In genomic region chr12:118237908-118238307, GRCh38 we compare ENCODE assay signal across 11 cellular contexts.
DNase-seq lines count a peak whose midpoint lies in the region; ATAC-seq, FAIRE-seq and TF ChIP-seq lines count a peak whose summit lies in the region.
"Had no signal": no experiment of that assay in that cellular context is flagged by ENCODE, and none has a peak within 500 bp of the region (broad histone marks: within the 10 kb centered on the region; RNA-seq: fewer than 3 reads in every experiment).

No MANE protein-coding gene starts in this region.

- H4K8ac ChIP-seq in IMR-90 (ENCODE audit: low read depth in 2 of 2, low read length in 2 of 2) = no peak overlapping the region

- no peaks in the 10 kb centered on the region for H3K4me1 ChIP-seq in CD8-positive, alpha-beta T cell (ENCODE audit: insufficient read depth, low read length)
- H3K4me1 ChIP-seq in IMR-90 (ENCODE audit: control insufficient read depth, insufficient read depth, low read length) = no peaks in the 10 kb centered on the region

- no peak overlapping the region for H3K4me3 Mint-ChIP-seq in CD8-positive, alpha-beta T cell
- H3K4me3 Mint-ChIP-seq in natural killer cell treated with Interleukin-12 subunit alpha and Interleukin-12 subunit beta and Interleukin-15 and Interleukin-18, amount 100 ng/mL, for 72 hours = no peak overlapping the region
- H3K4me3 Mint-ChIP-seq: nephron progenitor cell; T-helper 1 cell treated with Interleukin-12 subunit alpha and Interleukin-12 subunit beta and Interleukin-4 antibody, amounts not matched to agents 30 μg/mL and 1 μg/mL, for 36 hours had no signal

- peaks cover 1% of the 10 kb centered on the region for H3K9me3 Mint-ChIP-seq in CD8-positive, alpha-beta T cell
- no peaks in the 10 kb centered on the region for H3K9me3 Mint-ChIP-seq in natural killer cell treated with Interleukin-12 subunit alpha and Interleukin-12 subunit beta and Interleukin-15 and Interleukin-18, amount 100 ng/mL, for 72 hours
- H3K9me3 Mint-ChIP-seq: nephron progenitor cell had no signal

- TF ChIP-seq POLR2A in IMR-90 (IDR thresholded peaks at IDR 0.05; ENCODE audit: low read depth, low read length) (no peak), GM12891 (IDR thresholded peaks at IDR 0.05; ENCODE audit: low read depth, low read length) (no peak)

- peaks cover 23% of the 10 kb centered on the region for H3K36me3 ChIP-seq in CD8-positive, alpha-beta T cell (ENCODE audit: insufficient read depth, low read length)
- H3K36me3 ChIP-seq in IMR-90 (ENCODE audit: control insufficient read depth, insufficient read depth, low read length) = peaks cover 14% of the 10 kb centered on the region
- H3K36me3 ChIP-seq in bronchial epithelial cell (ENCODE audit: control insufficient read depth, insufficient read depth, low read length) = peaks cover 2% of the 10 kb centered on the region

- no peaks in the 10 kb centered on the region for H3K9me3 ChIP-seq in CD8-positive, alpha-beta T cell (ENCODE audit: low read length)
- H3K9me3 ChIP-seq in IMR-90 (ENCODE audit: control insufficient read depth, insufficient read depth, low read length) = no peaks in the 10 kb centered on the region

- H3K4ac ChIP-seq in IMR-90 (ENCODE audit: low read depth, low read length) = no peak overlapping the region

- no peak for TF ChIP-seq CTCF in CD8-positive, alpha-beta T cell (IDR thresholded peaks at IDR 0.05)
- TF ChIP-seq CTCF in IMR-90 (conservative IDR thresholded peaks at IDR 0.05; ENCODE audit: low read depth, low read length) (no peak), bronchial epithelial cell (IDR thresholded peaks at IDR 0.05; ENCODE audit: insufficient read depth, low read length, severe bottlenecking) (no peak)

- peaks cover 61% of the 10 kb centered on the region for H3K36me3 Mint-ChIP-seq in CD8-positive, alpha-beta T cell
- H3K36me3 Mint-ChIP-seq in natural killer cell treated with Interleukin-12 subunit alpha and Interleukin-12 subunit beta and Interleukin-15 and Interleukin-18, amount 100 ng/mL, for 72 hours = peaks cover 6% of the 10 kb centered on the region

- H4K5ac ChIP-seq in IMR-90 (ENCODE audit: low read depth, low read length) = no peak overlapping the region

- TF ChIP-seq RAD21 in IMR-90 (IDR thresholded peaks at IDR 0.05; ENCODE audit: low read length) = no peak

- ATAC-seq in CD8-positive, alpha-beta T cell = no peak
- no peak for ATAC-seq in IMR-90 (ENCODE audit: low read depth)
- ATAC-seq in natural killer cell treated with Interleukin-12 subunit alpha and Interleukin-12 subunit beta and Interleukin-15 and Interleukin-18, amount 100 ng/mL, for 72 hours = no peak

- H4K91ac ChIP-seq in IMR-90 (ENCODE audit: insufficient read depth, low read depth, low read length) = no peak overlapping the region

- H3K27me3 Mint-ChIP-seq in CD8-positive, alpha-beta T cell (ENCODE audit: low read depth) = no peaks in the 10 kb centered on the region
- H3K27me3 Mint-ChIP-seq in natural killer cell treated with Interleukin-12 subunit alpha and Interleukin-12 subunit beta and Interleukin-15 and Interleukin-18, amount 100 ng/mL, for 72 hours = no peaks in the 10 kb centered on the region

- CTCF ChIA-PET in CD8-positive, alpha-beta T cell (lab: Charles Lee) = no interaction called here
- CTCF ChIA-PET in IMR-90 (lab: Yijun Ruan, JAX) = interaction anchor here (0.6 to 2.2 kb wide), 2 partner anchors 11 to 138 kb away, joined by 3 to 7 read pairs; partner anchors contain the start of gene SUDS3

- WGBS in IMR-90 (ENCODE audit: extremely low coverage in 2 of 2, insufficient read length in 1 of 2), 2 experiments = no CpG with 5 or more reads among the region's 1 CpG

- no peak overlapping the region for H3K4me3 ChIP-seq in CD8-positive, alpha-beta T cell (ENCODE audit: low read depth, low read length)
- H3K4me3 ChIP-seq in IMR-90 (ENCODE audit: insufficient read depth, low read depth, low read length) = no peak overlapping the region
- no peak overlapping the region for H3K4me3 ChIP-seq in bronchial epithelial cell (ENCODE audit: low read depth, low read length)

- no peaks in the 10 kb centered on the region for H3K9me1 ChIP-seq in IMR-90 (ENCODE audit: insufficient read depth, low read length)

- no peaks in the 10 kb centered on the region for H4K20me1 ChIP-seq in IMR-90 (ENCODE audit: insufficient read depth, low read length)

- peaks cover 0 to 4% of the 10 kb centered on the region in 2 experiments; a peak in 1 of 4 replicates for H3K79me1 ChIP-seq in IMR-90 (ENCODE audit: low read depth in 1 of 2, low read length in 2 of 2)

- no TSS peak for BruUV-seq in IMR-90 (replicated peaks; lab: Mats Ljungman, UMichigan)

- H2BK120ac ChIP-seq in IMR-90 (ENCODE audit: low read depth, low read length) = no peak overlapping the region

- H3K27ac Mint-ChIP-seq in CD8-positive, alpha-beta T cell = peak overlapping the region; percentile 80
- H3K27ac Mint-ChIP-seq in natural killer cell treated with Interleukin-12 subunit alpha and Interleukin-12 subunit beta and Interleukin-15 and Interleukin-18, amount 100 ng/mL, for 72 hours = peak overlapping the region; percentile 10 to 80
- H3K27ac Mint-ChIP-seq: nephron progenitor cell; T-helper 1 cell treated with Interleukin-12 subunit alpha and Interleukin-12 subunit beta and Interleukin-4 antibody, amounts not matched to agents 30 μg/mL and 1 μg/mL, for 36 hours had no signal

- DNase-seq in CD8-positive, alpha-beta T cell = no peak
- peak; percentile 72 for DNase-seq in IMR-90
- DNase-seq in bronchial epithelial cell (ENCODE audit: low read depth) = peak; percentile 96
- DNase-seq in natural killer cell treated with Interleukin-12 subunit alpha and Interleukin-12 subunit beta and Interleukin-15 and Interleukin-18, amount 100 ng/mL, for 72 hours (ENCODE audit: low spot score) = no peak
- DNase-seq in stimulated activated naive CD4-positive, alpha-beta T cell (lab: John Stamatoyannopoulos, UW) = no peak
- no peak for DNase-seq in DMS 273 (lab: John Stamatoyannopoulos, UW; ENCODE audit: unreplicated experiment)
- DNase-seq in NCI-H524 treated with DMSO at 0.1 percent for 48 hours (lab: John Stamatoyannopoulos, UW) = no peak
- DNase-seq in GM12891 (ENCODE audit: insufficient read length, low spot score) = no peak
- DNase-seq: nephron progenitor cell, substantia nigra had no signal

- H2AK5ac ChIP-seq in IMR-90 (ENCODE audit: low read depth, low read length) = no peak overlapping the region

- H2BK15ac ChIP-seq in IMR-90 (ENCODE audit: low read depth, low read length) = no peak overlapping the region

- H2BK5ac ChIP-seq in IMR-90 (ENCODE audit: low read depth, low read length, poor library complexity, severe bottlenecking) = peak overlapping the region; percentile 46

- intact Hi-C loops in CD8-positive, alpha-beta T cell (cut with DNase I, micrococcal nuclease) = no loop called here
- intact Hi-C loops in IMR-90 (cut with micrococcal nuclease) = loop anchor here (1.0 to 2.0 kb wide), 2 partner anchors 15 to 26 kb away; no protein-coding TSS in a partner anchor

- no peaks in the 10 kb centered on the region for H3K27me3 ChIP-seq in CD8-positive, alpha-beta T cell (ENCODE audit: insufficient read depth, low read length)
- H3K27me3 ChIP-seq in IMR-90 (ENCODE audit: control insufficient read depth, insufficient read depth, low read length) (no peaks in the 10 kb centered on the region), bronchial epithelial cell (ENCODE audit: control insufficient read depth, insufficient read depth, low read length) (no peaks in the 10 kb centered on the region)

- H3K27ac ChIP-seq in CD8-positive, alpha-beta T cell (ENCODE audit: low read depth, low read length) = no peak overlapping the region
- H3K27ac ChIP-seq in IMR-90 (ENCODE audit: insufficient read depth, low read length) = no peak overlapping the region

- peaks cover 4% of the 10 kb centered on the region for H3K4me1 Mint-ChIP-seq in CD8-positive, alpha-beta T cell (ENCODE audit: low read depth)
- peaks cover 0 to 5% of the 10 kb centered on the region in 2 donors for H3K4me1 Mint-ChIP-seq in natural killer cell treated with Interleukin-12 subunit alpha and Interleukin-12 subunit beta and Interleukin-15 and Interleukin-18, amount 100 ng/mL, for 72 hours (ENCODE audit: low read depth in 2 of 2)
- H3K4me1 Mint-ChIP-seq: nephron progenitor cell had no signal

- H3K9ac ChIP-seq in IMR-90 (ENCODE audit: low read depth, low read length) = no peak overlapping the region

- H3K18ac ChIP-seq in IMR-90 (ENCODE audit: low read depth, low read length) = no peak overlapping the region

- in situ Hi-C loops in IMR-90 (cut with MboI; ENCODE audit: low sequenced_read_pairs) = no loop called here

- dilution Hi-C loops in IMR-90 (cut with HindIII; ENCODE audit: low sequenced_read_pairs, unreplicated experiment) = no loop called here

- FAIRE-seq in bronchial epithelial cell (lab: Jason Lieb, UNC) (no peak), GM12891 (lab: Jason Lieb, UNC) (no peak)

- H2AFZ ChIP-seq in IMR-90 (replicated peaks; ENCODE audit: low read length, poor library complexity) = no peak overlapping the region

- POLR2A ChIA-PET in CD8-positive, alpha-beta T cell (lab: Charles Lee) = interaction anchor here (0.6 kb wide), 1 partner anchor 15 kb away, joined by 3 read pairs; no protein-coding TSS in a partner anchor
- POLR2A ChIA-PET in IMR-90 (lab: Charles Lee; ENCODE audit: unreplicated experiment) = no interaction called here

- H3K56ac ChIP-seq in IMR-90 (ENCODE audit: extremely low read depth, insufficient read depth, low read length) = no peak overlapping the region

- no peak overlapping the region for H3K4me2 ChIP-seq in IMR-90 (ENCODE audit: low read depth, low read length)

- H2BK20ac ChIP-seq in IMR-90 (ENCODE audit: low read depth, low read length) = no peak overlapping the region

- no peak overlapping the region for H3K14ac ChIP-seq in IMR-90 (replicated peaks; ENCODE audit: low read depth, low read length)

- no peak overlapping the region for H2AK9ac ChIP-seq in IMR-90 (replicated peaks; ENCODE audit: low read depth, low read length, poor library complexity)

- no peak overlapping the region for H3K23ac ChIP-seq in IMR-90 (ENCODE audit: low read depth, low read length)

TF ChIP-seq in IMR-90, 13 proteins besides CTCF, POLR2A, EP300 and RAD21 (continues in another document):
- TF ChIP-seq CEBPB (IDR thresholded peaks at IDR 0.05; ENCODE audit: low read depth, low read length) (no peak), MAZ (IDR thresholded peaks at IDR 0.05; ENCODE audit: borderline replicate concordance, low read depth, low read length) (no peak), RCOR1 (IDR thresholded peaks at IDR 0.05; ENCODE audit: insufficient replicate concordance, low read length) (no peak)

TF ChIP-seq in GM12891, 5 proteins besides CTCF, POLR2A, EP300 and RAD21:
- no peak for TF ChIP-seq TAF1 (IDR thresholded peaks at IDR 0.05; ENCODE audit: low read depth, low read length)
- no peak for TF ChIP-seq POU2F2 (IDR thresholded peaks at IDR 0.05; ENCODE audit: low read depth, low read length)
- TF ChIP-seq PAX5 (IDR thresholded peaks at IDR 0.05; ENCODE audit: insufficient read depth, low read length, severe bottlenecking) = no peak
- no peak for TF ChIP-seq POLR2AphosphoS5 (IDR thresholded peaks at IDR 0.05; ENCODE audit: low read depth, low read length)
- TF ChIP-seq SPI1 (IDR thresholded peaks at IDR 0.05; ENCODE audit: low read depth, low read length) = no peak

Comparison
In these comparisons a context has a peak if more than half of its experiments do, and no peak if none do; other contexts are left out.
1. DNase-seq: peak in IMR-90 (single experiment) and bronchial epithelial cell (single experiment); none in CD8-positive, alpha-beta T cell (0 of 7), natural killer cell treated with Interleukin-12 subunit alpha and Interleukin-12 subunit beta and Interleukin-15 and Interleukin-18, amount 100 ng/mL, for 72 hours (single experiment), stimulated activated naive CD4-positive, alpha-beta T cell (0 of 6), DMS 273 (single experiment), NCI-H524 treated with DMSO at 0.1 percent for 48 hours (single experiment) and GM12891 (single experiment).